1 cellular context compared by ENCODE assay signal in genomic region chr19:50694815-50695145, GRCh38.
TF ChIP-seq lines count a peak whose summit lies in the region.

No MANE protein-coding gene starts in this region.

TF ChIP-seq in H1, 55 proteins besides CTCF, POLR2A, EP300 and RAD21:
- TF ChIP-seq RFX5 (IDR thresholded peaks at IDR 0.05; ENCODE audit: borderline replicate concordance, low read depth, low read length) (no peak), ASH2L (IDR thresholded peaks at IDR 0.05; ENCODE audit: low read length) (no peak), SIN3A (conservative IDR thresholded peaks at IDR 0.05 in 1 of 2, IDR thresholded peaks at IDR 0.05 in 1 of 2; ENCODE audit: low read depth in 1 of 2, low read length in 2 of 2) (no peak), CHD7 (IDR thresholded peaks at IDR 0.05; ENCODE audit: insufficient replicate concordance, low read length) (no peak), RXRA (IDR thresholded peaks at IDR 0.05; ENCODE audit: insufficient read depth, low read depth, low read length) (no peak), JUND (IDR thresholded peaks at IDR 0.05; ENCODE audit: low read length) (no peak), RBBP5 (IDR thresholded peaks at IDR 0.05; ENCODE audit: borderline replicate concordance, low read depth, low read length) (no peak), ATF3 (IDR thresholded peaks at IDR 0.05; ENCODE audit: insufficient read depth, low read depth, low read length) (no peak), SP2 (IDR thresholded peaks at IDR 0.05; ENCODE audit: low read length) (no peak), GTF2F1 (IDR thresholded peaks at IDR 0.05; ENCODE audit: borderline replicate concordance, low read depth, low read length) (no peak), CBX8 (IDR thresholded peaks at IDR 0.05; ENCODE audit: borderline replicate concordance, low read depth, low read length) (no peak), EZH2 (IDR thresholded peaks at IDR 0.05; ENCODE audit: low read depth, low read length, severe bottlenecking) (no peak)
TF ChIP-seq in H1: peak in this region for 0.
